In the genomic region with DNA sequence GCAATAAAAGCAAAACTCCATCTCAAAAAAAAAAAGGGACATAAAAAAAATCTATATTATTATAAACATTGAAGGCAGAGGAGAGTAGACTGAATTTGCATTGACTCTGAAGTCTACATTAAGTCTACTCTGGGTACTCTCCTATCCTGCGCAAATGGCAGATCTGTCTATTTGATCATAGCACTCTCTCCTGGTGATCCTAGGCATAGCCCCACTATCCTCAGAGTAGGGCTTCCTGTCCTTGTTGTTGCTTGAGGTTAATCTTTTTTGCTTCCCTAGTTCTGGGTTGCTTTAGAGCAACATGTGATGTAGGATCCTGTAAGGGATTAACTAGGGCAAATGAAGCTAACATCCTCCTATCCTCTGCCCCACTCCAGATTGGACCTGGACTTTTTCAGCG, we compare ENCODE assay signal across 12 cellular contexts. TPM values are rescaled to one million over a fixed set of nuclear protein-coding genes. Genes with fewer than 3 reads are reported as not detected.
DNase-seq lines count a peak whose midpoint lies in the region; ATAC-seq and TF ChIP-seq lines count a peak whose summit lies in the region.
"Had no signal": no experiment of that assay in that cellular context is flagged by ENCODE, and none has a peak within 500 bp of the region (broad histone marks: within the 10 kb centered on the region; RNA-seq: fewer than 3 reads in every experiment).

No MANE protein-coding gene starts in this region.

- peak; percentile 53 for ATAC-seq in left ventricle myocardium superior
- no peak for ATAC-seq in HG02588 (IDR thresholded peaks at IDR 0.05; ENCODE audit: unreplicated experiment)

- H3K36me3 ChIP-seq in A673 (ENCODE audit: insufficient read depth, low read length, poor library complexity, severe bottlenecking), result peaks cover 7% of the 10 kb centered on the region
- H3K36me3 ChIP-seq: colonic mucosa had no signal

- in situ Hi-C loops in SK-MEL-5 (cut with HindIII; ENCODE audit: low pct_unique_long_range_greater_than_20kb, low sequenced_read_pairs), result no loop called here

- H3K27ac ChIP-seq in A673 (ENCODE audit: low read depth, low read length, poor library complexity, severe bottlenecking), result peak overlapping the region; percentile 63
- H3K27ac ChIP-seq: colonic mucosa, hepatocyte, transverse colon had no signal

- intact Hi-C loops in A673 (cut with micrococcal nuclease; ENCODE audit: unreplicated experiment), result no loop called here
- intact Hi-C loops in left ventricle myocardium superior (cut with micrococcal nuclease), result no loop called here

- H3K27me3 ChIP-seq in A673 (replicated peaks; ENCODE audit: insufficient read depth, low read depth, low read length, poor library complexity), result no peaks in the 10 kb centered on the region
- H3K27me3 ChIP-seq: colonic mucosa, hepatocyte, transverse colon had no signal

- peak; percentile 56 for TF ChIP-seq CTCF in A673 (conservative IDR thresholded peaks at IDR 0.05; ENCODE audit: low read depth, low read length)
- TF ChIP-seq CTCF in GM12873 (IDR thresholded peaks at IDR 0.05; ENCODE audit: insufficient read depth, low read depth, low read length, missing control alignments), result peak; percentile 9

- peaks cover 17% of the 10 kb centered on the region for H3K4me1 ChIP-seq in A673 (ENCODE audit: insufficient read depth, low read length, poor library complexity, severe bottlenecking)
- H3K4me1 ChIP-seq: Caco-2, colonic mucosa had no signal

- CTCF ChIA-PET in A673 (lab: Charles Lee), result interaction anchor here (0.7 kb wide), 1 partner anchor 71 kb away, joined by 4 read pairs; no protein-coding TSS in a partner anchor

- no peaks in the 10 kb centered on the region for H3K9me3 ChIP-seq in A673 (ENCODE audit: low read depth, low read length, poor library complexity, severe bottlenecking)
- H3K9me3 ChIP-seq: Caco-2, colonic mucosa, transverse colon had no signal

- DNase-seq in A673 (ENCODE audit: low spot score), result peak; percentile 67
- peak; percentile 63 for DNase-seq in SK-MEL-5 (ENCODE audit: low read depth, low spot score)
- no peak for DNase-seq in left ventricle myocardium superior
- DNase-seq in NCI-H526 treated with DMSO at 0.1 percent for 48 hours (lab: John Stamatoyannopoulos, UW), result no peak
- DNase-seq in COLO668 (lab: John Stamatoyannopoulos, UW; ENCODE audit: unreplicated experiment), result no peak
- DNase-seq in islet precursor cell, result no peak
- DNase-seq: colonic mucosa, transverse colon had no signal

- no TSS peak for BruUV-seq in A673 (replicated peaks; lab: Mats Ljungman, UMichigan)

- no peak overlapping the region for H3K4me3 ChIP-seq in A673 (ENCODE audit: low read depth, low read length, poor library complexity, severe bottlenecking)
- H3K4me3 ChIP-seq: colonic mucosa, hepatocyte, transverse colon had no signal

- POLR2A ChIA-PET in A673 (lab: Charles Lee; ENCODE audit: low non-redundant PET), result no interaction called here

RNA-seq across cellular contexts. Expression of a gene that starts 13.4 kb away (rescaled TPM):
- total RNA-seq in A673 (2021) (64.0 and 70.7 TPM in 2 replicates), left ventricle myocardium superior (193 TPM)
- 83.4 and 98.9 TPM in 2 replicates for total RNA-seq in SK-MEL-5 (2014; rRNA removed; shearing (Covaris generic))
- polyA plus RNA-seq in SK-MEL-5 (2015; cell fraction: cytosol; rRNA removed), result 39.7 and 54.0 TPM in 2 replicates
- polyA plus RNA-seq in SK-MEL-5 (2015; cell fraction: nucleus; rRNA removed), result 44.0 and 44.3 TPM in 2 replicates

Comparison
In these comparisons a context has a peak if more than half of its experiments do, and no peak if none do; other contexts are left out.
1. DNase-seq: peak in A673 (single experiment) and SK-MEL-5 (single experiment); none in left ventricle myocardium superior (single experiment), NCI-H526 treated with DMSO at 0.1 percent for 48 hours (single experiment), COLO668 (single experiment) and islet precursor cell (single experiment).